Comparison of ENCODE assay signal across 9 cellular contexts in the genomic region with DNA sequence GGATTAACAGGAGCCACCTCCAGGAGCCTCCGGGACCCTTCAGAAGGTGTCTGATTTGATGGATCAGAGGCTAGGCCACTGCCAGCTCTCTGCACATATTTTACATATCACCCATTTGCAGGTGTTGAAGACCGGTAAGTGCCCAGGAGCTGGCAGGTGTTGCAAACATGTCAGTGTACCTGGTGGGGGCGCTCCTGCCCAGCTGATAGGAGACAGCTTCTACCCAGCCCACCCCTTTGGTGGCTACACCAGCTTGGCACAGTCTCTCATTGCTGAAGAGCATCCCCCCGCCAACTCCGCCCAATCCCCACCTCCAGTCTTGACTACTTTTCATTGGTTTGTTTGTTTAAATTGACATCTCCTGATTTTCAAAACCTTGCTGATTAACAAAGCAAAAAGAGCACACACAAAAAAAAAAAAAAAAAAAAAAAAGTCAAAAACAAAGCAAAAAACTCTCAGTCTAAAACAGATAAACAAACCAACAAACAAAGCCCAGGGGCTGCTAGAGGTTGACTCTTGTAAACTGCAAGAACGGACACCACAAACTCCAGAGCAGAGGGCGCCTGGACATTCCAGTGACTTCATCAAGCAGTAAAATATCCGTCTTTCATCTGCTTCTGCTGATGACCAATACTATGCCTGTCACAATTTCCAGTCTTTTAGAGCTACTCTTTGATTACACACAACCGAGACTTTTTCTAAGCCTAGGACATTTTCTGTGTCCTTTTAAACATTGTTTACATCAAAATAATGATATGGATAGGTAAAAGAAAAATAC.
DNase-seq lines count a peak whose midpoint lies in the region; ATAC-seq and TF ChIP-seq lines count a peak whose summit lies in the region.
"Had no signal": no experiment of that assay in that cellular context is flagged by ENCODE, and none has a peak within 500 bp of the region (broad histone marks: within the 10 kb centered on the region; RNA-seq: fewer than 3 reads in every experiment).

No MANE protein-coding gene starts in this region.

- intact Hi-C loops in CD4-positive, alpha-beta T cell (cut with DNase I, micrococcal nuclease): no loop called here

- no peaks in the 10 kb centered on the region for H3K27me3 Mint-ChIP-seq in nephron progenitor cell (ENCODE audit: low read depth, poor library complexity)
- no peaks in the 10 kb centered on the region for H3K27me3 Mint-ChIP-seq in CD4-positive, alpha-beta T cell

- no peaks in the 10 kb centered on the region for H3K9me3 ChIP-seq in CD4-positive, alpha-beta T cell (ENCODE audit: control insufficient read depth, low read length)

- H3K9me3 Mint-ChIP-seq in nephron progenitor cell: peaks cover 4% of the 10 kb centered on the region
- H3K9me3 Mint-ChIP-seq in CD4-positive, alpha-beta T cell: peaks cover 7% of the 10 kb centered on the region

- no peaks in the 10 kb centered on the region for H3K27me3 ChIP-seq in CD4-positive, alpha-beta T cell (ENCODE audit: control insufficient read depth, insufficient read depth, low read length)
- H3K27me3 ChIP-seq: spleen had no signal

- no peak overlapping the region for H3K4me3 Mint-ChIP-seq in nephron progenitor cell
- no peak overlapping the region for H3K4me3 Mint-ChIP-seq in CD4-positive, alpha-beta T cell

- POLR2A ChIA-PET in CD4-positive, alpha-beta T cell (lab: Charles Lee): no interaction called here

- no peak for ATAC-seq in CD4-positive, alpha-beta T cell (ENCODE audit: poor library complexity)

- no peak overlapping the region for H3K4me3 ChIP-seq in LNCaP clone FGC (ENCODE audit: low read depth, low read length)
- H3K4me3 ChIP-seq: spleen had no signal

- peak overlapping the region; percentile 36 for H3K27ac ChIP-seq in caudate nucleus (ENCODE audit: low read depth, low read length)
- no peak overlapping the region for H3K27ac ChIP-seq in CD4-positive, alpha-beta T cell (ENCODE audit: low read depth, low read length)
- H3K27ac ChIP-seq: spleen had no signal

- H3K27ac Mint-ChIP-seq in nephron progenitor cell: no peak overlapping the region
- H3K27ac Mint-ChIP-seq in CD4-positive, alpha-beta T cell: no peak overlapping the region

- H3K4me1 Mint-ChIP-seq in nephron progenitor cell: peaks cover 16% of the 10 kb centered on the region
- H3K4me1 Mint-ChIP-seq in CD4-positive, alpha-beta T cell (ENCODE audit: low read depth): no peaks in the 10 kb centered on the region

- no peaks in the 10 kb centered on the region for H3K36me3 Mint-ChIP-seq in nephron progenitor cell (ENCODE audit: low read depth)
- no peaks in the 10 kb centered on the region for H3K36me3 Mint-ChIP-seq in CD4-positive, alpha-beta T cell (ENCODE audit: low read depth)

- DNase-seq in DMS 273 (lab: John Stamatoyannopoulos, UW; ENCODE audit: unreplicated experiment) (peak; percentile 62), DMS 273 treated with DMSO at 0.1 percent for 48 hours (lab: John Stamatoyannopoulos, UW) (no peak), LNCaP clone FGC (ENCODE audit: low read depth) (peak; percentile 21), caudate nucleus (lab: John Stamatoyannopoulos, UW) (peak in 21 of 61 donors; percentile 1 to 39 (median 5)), nephron progenitor cell (peak; percentile 56), T-helper 2 cell (no peak), DMS114 treated with DMSO at 0.1 percent for 48 hours (lab: John Stamatoyannopoulos, UW; ENCODE audit: unreplicated experiment) (no peak)
- DNase-seq in CD4-positive, alpha-beta T cell: no peak
- DNase-seq: spleen had no signal

- TF ChIP-seq CTCF in LNCaP clone FGC (IDR thresholded peaks at IDR 0.05; ENCODE audit: control insufficient read depth, extremely low read depth, insufficient read depth): peak; percentile 65
- TF ChIP-seq CTCF in nephron progenitor cell (IDR thresholded peaks at IDR 0.05): peak; percentile 45
- TF ChIP-seq CTCF in CD4-positive, alpha-beta T cell (IDR thresholded peaks at IDR 0.05): no peak

- CTCF ChIA-PET in CD4-positive, alpha-beta T cell (lab: Charles Lee): no interaction called here

Comparison
In these comparisons a context has a peak if more than half of its experiments do, and no peak if none do; other contexts are left out.
1. DNase-seq: peak in DMS 273 (single experiment), LNCaP clone FGC (single experiment) and nephron progenitor cell (single experiment); none in DMS 273 treated with DMSO at 0.1 percent for 48 hours (single experiment), T-helper 2 cell (0 of 5), DMS114 treated with DMSO at 0.1 percent for 48 hours (single experiment) and CD4-positive, alpha-beta T cell (0 of 10).